Comparison of ENCODE assay signal across 25 cellular contexts in the genomic region with DNA sequence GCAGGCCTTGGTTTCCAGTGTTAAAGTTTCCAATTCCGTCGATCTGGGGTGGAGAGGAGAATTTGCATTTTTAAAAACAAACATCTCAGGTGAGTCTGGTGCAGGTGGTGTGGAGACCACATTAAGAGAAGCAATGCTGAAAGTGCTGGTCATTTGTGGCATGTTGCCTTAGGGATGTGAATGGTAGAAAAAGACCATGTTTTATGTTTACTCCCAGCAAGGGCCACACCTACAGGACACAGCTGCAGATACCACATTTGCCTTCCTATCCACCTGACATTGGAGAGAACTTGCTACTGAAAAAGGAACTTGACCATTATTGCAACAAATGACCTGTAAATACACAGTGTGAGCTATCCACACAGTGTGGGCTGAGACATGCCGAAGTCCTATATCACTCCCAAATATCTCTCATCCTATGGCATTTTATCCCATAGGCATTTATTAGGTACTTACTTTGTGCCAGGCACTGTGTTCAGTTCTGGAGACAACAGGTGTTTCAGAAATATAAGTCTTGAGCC.
A peak's percentile ranks its signal among the peaks of the same experiment; 100 is the strongest.
DNase-seq lines count a peak whose midpoint lies in the region; ATAC-seq, FAIRE-seq and TF ChIP-seq lines count a peak whose summit lies in the region.
"Had no signal": no experiment of that assay in that cellular context is flagged by ENCODE, and none has a peak within 500 bp of the region (broad histone marks: within the 10 kb centered on the region; RNA-seq: fewer than 3 reads in every experiment).

No MANE protein-coding gene starts in this region.

- TF ChIP-seq CTCF in A549 (IDR thresholded peaks at IDR 0.05) (no peak), BE2C (IDR thresholded peaks at IDR 0.05; ENCODE audit: low read depth, low read length) (no peak), gastrocnemius medialis (IDR thresholded peaks at IDR 0.05 in 4 of 5, conservative IDR thresholded peaks at IDR 0.05 in 1 of 5) (no peak)
- no peak for TF ChIP-seq CTCF in CD4-positive, alpha-beta T cell (IDR thresholded peaks at IDR 0.05)

- POLR2A ChIA-PET in A549 (lab: Yijun Ruan, JAX): no interaction called here
- POLR2A ChIA-PET in CD4-positive, alpha-beta T cell (lab: Charles Lee): interaction anchor here (2.6 kb wide), 1 partner anchor 12 kb away, joined by 14 read pairs; no protein-coding TSS in a partner anchor

- in situ Hi-C loops in gastrocnemius medialis (cut with MboI; ENCODE audit: low sequenced_read_pairs in 4 of 4): no loop called here

- H3K27ac Mint-ChIP-seq in CD4-positive, alpha-beta T cell: peak overlapping the region; percentile 83
- peak overlapping the region; percentile 84 to 97 (median 85) for H3K27ac Mint-ChIP-seq in IgD-negative memory B cell
- H3K27ac Mint-ChIP-seq in effector memory CD8-positive, alpha-beta T cell: peak overlapping the region; percentile 47 to 87
- H3K27ac Mint-ChIP-seq: activated T-cell treated with anti-CD3 and anti-CD28 coated beads, Interleukin-2, amount 50 U/mL, for 72 hours; type B pancreatic cell; WTC11 had no signal

- no peaks in the 10 kb centered on the region for H3K36me3 Mint-ChIP-seq in CD4-positive, alpha-beta T cell (ENCODE audit: low read depth)
- no peaks in the 10 kb centered on the region for H3K36me3 Mint-ChIP-seq in IgD-negative memory B cell
- no peaks in the 10 kb centered on the region for H3K36me3 Mint-ChIP-seq in effector memory CD8-positive, alpha-beta T cell (ENCODE audit: insufficient read depth)
- H3K36me3 Mint-ChIP-seq: type B pancreatic cell, WTC11 had no signal

- no peak for DNase-seq in A549 (ENCODE audit: low read depth in 1 of 2, low spot score in 1 of 2)
- no peak for DNase-seq in CD4-positive, alpha-beta T cell
- no peak for DNase-seq in effector memory CD8-positive, alpha-beta T cell
- DNase-seq in BE2C: no peak
- no peak for DNase-seq in gastrocnemius medialis
- DNase-seq in NCI-H345 treated with DMSO at 0.1 percent for 48 hours (lab: John Stamatoyannopoulos, UW; ENCODE audit: unreplicated experiment): no peak
- DNase-seq: activated CD4-positive, alpha-beta T cell treated with anti-CD3 and anti-CD28 coated beads, Interleukin-2, amount 50 U/mL, for 1 hour; activated naive CD4-positive, alpha-beta T cell treated with Interleukin-2 at 50 U/mL for 16 hours; activated T-cell treated with anti-CD3 and anti-CD28 coated beads, Interleukin-2, amount 50 U/mL, for 72 hours; DMS79 treated with DMSO at 0.1 percent for 48 hours; foreskin melanocyte; GDM1; kidney glomerular epithelial cell; mammary epithelial cell; NCI-H2029; NCI-H524 treated with DMSO at 0.1 percent for 48 hours; stimulated activated CD4-positive, alpha-beta T cell treated with anti-CD3 and anti-CD28 coated beads, Interleukin-15, amount 100 ng/mL, for 24 hours; stimulated activated CD4-positive, alpha-beta T cell treated with anti-CD3 and anti-CD28 coated beads, Interleukin-4, amount 100 ng/mL, for 4 hours; substantia nigra had no signal

- FAIRE-seq in A549 (lab: Jason Lieb, UNC): no peak

- H3K9me3 ChIP-seq in A549: peaks cover 17% of the 10 kb centered on the region; the same call in 1 of the 3 replicates
- no peaks in the 10 kb centered on the region for H3K9me3 ChIP-seq in CD4-positive, alpha-beta T cell (ENCODE audit: control insufficient read depth, low read length)
- H3K9me3 ChIP-seq in BE2C: no peaks in the 10 kb centered on the region
- H3K9me3 ChIP-seq in gastrocnemius medialis: no peaks in the 10 kb centered on the region

- H3K27ac ChIP-seq in A549 (peak overlapping the region; percentile 13 to 89; a peak in 4 of 6 replicates), gastrocnemius medialis (no peak overlapping the region)
- H3K27ac ChIP-seq in CD4-positive, alpha-beta T cell (ENCODE audit: low read depth, low read length): no peak overlapping the region
- H3K27ac ChIP-seq: BLaER1 treated with 17β-estradiol and CSF1 and Interleukin-3, amounts not matched to agents 10 nM and 100 nM; KMS-11 had no signal

- no peak for TF ChIP-seq RAD21 in A549 (conservative IDR thresholded peaks at IDR 0.05 in 1 of 2, IDR thresholded peaks at IDR 0.05 in 1 of 2)

- WGBS in A549 (ENCODE audit: missing lambda C conversion rate): 87% methylated on average over 3 of the region's 3 CpGs

- H3K4me1 Mint-ChIP-seq in CD4-positive, alpha-beta T cell (ENCODE audit: low read depth): peaks cover 59% of the 10 kb centered on the region
- H3K4me1 Mint-ChIP-seq in IgD-negative memory B cell: peaks cover 37 to 47% (median 39%) of the 10 kb centered on the region in 3 donors
- H3K4me1 Mint-ChIP-seq in effector memory CD8-positive, alpha-beta T cell (ENCODE audit: low read depth in 2 of 2): peaks cover 33 to 37% of the 10 kb centered on the region in 2 donors

- intact Hi-C loops in CD4-positive, alpha-beta T cell (cut with DNase I, micrococcal nuclease): loop anchor here (5.0 to 10.0 kb wide), 3 partner anchors 34 to 707 kb away; a partner anchor contains a TSS
- intact Hi-C loops in gastrocnemius medialis (cut with DNase I; ENCODE audit: low total_unique reads): no loop called here

- ATAC-seq in A549 (no peak), GM21717 (IDR thresholded peaks at IDR 0.05; ENCODE audit: unreplicated experiment) (no peak), gastrocnemius medialis (no peak)
- no peak for ATAC-seq in CD4-positive, alpha-beta T cell (ENCODE audit: poor library complexity)
- no peak for ATAC-seq in effector memory CD8-positive, alpha-beta T cell (replicated peaks)
- ATAC-seq: activated T-cell treated with anti-CD3 and anti-CD28 coated beads, Interleukin-2, amount 50 U/mL, for 72 hours; WTC11 had no signal

- peak overlapping the region; percentile 42 for H3K4me3 Mint-ChIP-seq in CD4-positive, alpha-beta T cell
- H3K4me3 Mint-ChIP-seq in IgD-negative memory B cell: peak overlapping the region; percentile 9 to 73 (median 56)
- H3K4me3 Mint-ChIP-seq in effector memory CD8-positive, alpha-beta T cell: no peak overlapping the region
- H3K4me3 Mint-ChIP-seq: activated T-cell treated with anti-CD3 and anti-CD28 coated beads, Interleukin-2, amount 50 U/mL, for 72 hours; type B pancreatic cell; WTC11 had no signal

- TF ChIP-seq POLR2A in A549 (IDR thresholded peaks at IDR 0.05; ENCODE audit: low read length): no peak
- no peak for TF ChIP-seq POLR2A in gastrocnemius medialis (IDR thresholded peaks at IDR 0.05)

- H3K4me1 ChIP-seq in A549 (peaks cover 13% of the 10 kb centered on the region), BE2C (no peaks in the 10 kb centered on the region), gastrocnemius medialis (no peaks in the 10 kb centered on the region)

- H3K36me3 ChIP-seq in BE2C (no peaks in the 10 kb centered on the region), gastrocnemius medialis (no peaks in the 10 kb centered on the region)
- H3K36me3 ChIP-seq: BLaER1 treated with 17β-estradiol and CSF1 and Interleukin-3, amounts not matched to agents 10 nM and 100 nM had no signal

- no peaks in the 10 kb centered on the region for H3K27me3 Mint-ChIP-seq in CD4-positive, alpha-beta T cell
- peaks cover 3% of the 10 kb centered on the region for H3K27me3 Mint-ChIP-seq in IgD-negative memory B cell
- no peaks in the 10 kb centered on the region for H3K27me3 Mint-ChIP-seq in effector memory CD8-positive, alpha-beta T cell
- H3K27me3 Mint-ChIP-seq: type B pancreatic cell had no signal

- H3K4me3 ChIP-seq in A549 (no peak overlapping the region), BE2C (ENCODE audit: low read depth, low read length) (no peak overlapping the region), gastrocnemius medialis (no peak overlapping the region)
- H3K4me3 ChIP-seq: BLaER1 treated with 17β-estradiol and CSF1 and Interleukin-3, amounts not matched to agents 10 nM and 100 nM had no signal

- no peak for TF ChIP-seq EP300 in A549 (IDR thresholded peaks at IDR 0.05)

- CTCF ChIA-PET in A549 (lab: Yijun Ruan, JAX): interaction anchor here (7.5 kb wide), 1 partner anchor 13 kb away, joined by 107 read pairs; no protein-coding TSS in a partner anchor
- CTCF ChIA-PET in CD4-positive, alpha-beta T cell (lab: Charles Lee): no interaction called here

- H3K9me3 Mint-ChIP-seq in CD4-positive, alpha-beta T cell: peaks cover 2% of the 10 kb centered on the region
- peaks cover 0 to 4% (median 3%) of the 10 kb centered on the region in 3 donors for H3K9me3 Mint-ChIP-seq in IgD-negative memory B cell
- H3K9me3 Mint-ChIP-seq in effector memory CD8-positive, alpha-beta T cell: no peaks in the 10 kb centered on the region

- H3K4me2 ChIP-seq in A549: no peak overlapping the region
- H3K4me2 ChIP-seq: BLaER1 treated with 17β-estradiol and CSF1 and Interleukin-3, amounts not matched to agents 10 nM and 100 nM; KMS-11 had no signal

- no peaks in the 10 kb centered on the region for H3K27me3 ChIP-seq in CD4-positive, alpha-beta T cell (ENCODE audit: control insufficient read depth, insufficient read depth, low read length)
- H3K27me3 ChIP-seq in BE2C: no peaks in the 10 kb centered on the region
- H3K27me3 ChIP-seq in gastrocnemius medialis: no peaks in the 10 kb centered on the region
- H3K27me3 ChIP-seq: BLaER1 treated with 17β-estradiol and CSF1 and Interleukin-3, amounts not matched to agents 10 nM and 100 nM had no signal

TF ChIP-seq in A549, 52 proteins besides CTCF, POLR2A, EP300 and RAD21 (continues in another document):
- TF ChIP-seq HOXA7 (CRISPR knock-in tag; IDR thresholded peaks at IDR 0.05) (no peak), EHMT2 (IDR thresholded peaks at IDR 0.05; ENCODE audit: low read depth) (no peak), NFE2L2 (conservative IDR thresholded peaks at IDR 0.05; ENCODE audit: low read length) (no peak), HOXB5 (CRISPR knock-in tag; IDR thresholded peaks at IDR 0.05) (no peak), MAFK (IDR thresholded peaks at IDR 0.05; ENCODE audit: partially characterized antibody) (no peak), MYC (IDR thresholded peaks at IDR 0.05; ENCODE audit: borderline replicate concordance, low read length) (no peak), SREBF2 (IDR thresholded peaks at IDR 0.05) (no peak)
- TF ChIP-seq, protein P1, sequence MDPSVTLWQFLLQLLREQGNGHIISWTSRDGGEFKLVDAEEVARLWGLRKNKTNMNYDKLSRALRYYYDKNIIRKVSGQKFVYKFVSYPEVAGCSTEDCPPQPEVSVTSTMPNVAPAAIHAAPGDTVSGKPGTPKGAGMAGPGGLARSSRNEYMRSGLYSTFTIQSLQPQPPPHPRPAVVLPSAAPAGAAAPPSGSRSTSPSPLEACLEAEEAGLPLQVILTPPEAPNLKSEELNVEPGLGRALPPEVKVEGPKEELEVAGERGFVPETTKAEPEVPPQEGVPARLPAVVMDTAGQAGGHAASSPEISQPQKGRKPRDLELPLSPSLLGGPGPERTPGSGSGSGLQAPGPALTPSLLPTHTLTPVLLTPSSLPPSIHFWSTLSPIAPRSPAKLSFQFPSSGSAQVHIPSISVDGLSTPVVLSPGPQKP (IDR thresholded peaks at IDR 0.05; ENCODE audit: low read depth, low read length): no peak

Comparison
In these comparisons a context has a peak if more than half of its experiments do, and no peak if none do; other contexts are left out.
1. H3K27ac ChIP-seq: peak in A549 (2 of 2); none in CD4-positive, alpha-beta T cell (single experiment) and gastrocnemius medialis (0 of 4).
2. H3K4me3 Mint-ChIP-seq: peak in CD4-positive, alpha-beta T cell (single experiment) and IgD-negative memory B cell (4 of 4); none in effector memory CD8-positive, alpha-beta T cell (0 of 2).
3. Peak in every context shown above with its lines, with median percentiles within 50 percentile points of each other: H3K27ac Mint-ChIP-seq.